ENCODE assay signal across 1 cellular context in the genomic region with DNA sequence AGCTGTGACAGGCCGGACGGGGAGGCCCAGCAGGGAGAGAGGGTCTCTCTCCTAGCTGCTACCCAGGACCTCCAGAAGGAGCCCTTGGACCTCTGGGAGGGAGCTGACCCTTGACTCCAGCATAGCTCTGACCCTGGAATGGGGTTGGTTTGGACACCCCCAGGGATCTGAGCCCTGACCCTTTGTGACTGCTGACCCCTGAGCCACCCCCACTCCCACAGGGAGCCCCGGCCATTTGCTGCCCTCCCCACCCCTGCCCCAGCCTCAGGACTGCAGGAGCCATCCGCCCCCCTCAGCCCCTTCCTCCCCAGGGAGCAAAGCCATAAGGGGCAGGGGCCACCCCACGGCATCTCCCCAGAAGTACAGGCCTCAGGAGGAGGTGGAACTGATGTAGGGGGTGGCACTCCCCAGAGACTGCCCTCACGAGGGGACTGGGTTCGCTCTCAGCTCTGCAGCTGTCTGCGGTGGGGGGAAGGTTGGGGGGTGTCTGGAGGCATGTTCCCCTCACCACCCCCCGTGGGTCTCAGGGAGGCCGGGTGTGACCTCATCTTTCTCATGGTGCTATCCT.
TF ChIP-seq lines count a peak whose summit lies in the region.

No MANE protein-coding gene starts in this region.

TF ChIP-seq in WTC11, 78 proteins besides CTCF, POLR2A, EP300 and RAD21:
- TF ChIP-seq ZNF138 (CRISPR knock-in tag; conservative IDR thresholded peaks at IDR 0.05): no peak
- no peak for TF ChIP-seq HMGA2 (CRISPR knock-in tag; IDR thresholded peaks at IDR 0.05)
- no peak for TF ChIP-seq FOXK1 (CRISPR knock-in tag; IDR thresholded peaks at IDR 0.05)
- no peak for TF ChIP-seq ZNF121 (CRISPR knock-in tag; IDR thresholded peaks at IDR 0.05)
- no peak for TF ChIP-seq ATF3 (CRISPR knock-in tag; conservative IDR thresholded peaks at IDR 0.05)
